In genomic region chr11:62122076-62122475, GRCh38 we compare ENCODE assay signal across 13 cellular contexts.
A peak's percentile ranks its signal among the peaks of the same experiment; 100 is the strongest.
DNase-seq lines count a peak whose midpoint lies in the region; ATAC-seq and TF ChIP-seq lines count a peak whose summit lies in the region.
"Had no signal": no experiment of that assay in that cellular context is flagged by ENCODE, and none has a peak within 500 bp of the region (broad histone marks: within the 10 kb centered on the region; RNA-seq: fewer than 3 reads in every experiment).

No MANE protein-coding gene starts in this region.

- DNase-seq in AG10803 (ENCODE audit: low read depth), result no peak
- DNase-seq in RPMI8226, result peak; percentile 35
- DNase-seq in fibroblast of pulmonary artery (ENCODE audit: low read depth), result peak; percentile 22
- no peak for DNase-seq in activated CD4-positive, alpha-beta T cell treated with anti-CD3 and anti-CD28 coated beads for 1 hour
- no peak for DNase-seq in RKO (ENCODE audit: low spot score)
- DNase-seq: activated CD4-positive, alpha-beta T cell treated with anti-CD3 and anti-CD28 coated beads, Interleukin-2, amount 10 ng/mL, durations not matched to agents 7 days and 5 days; activated naive CD8-positive, alpha-beta T cell treated with anti-CD3 and anti-CD28 coated beads for 36 hours; effector memory CD8-positive, alpha-beta T cell had no signal

- H3K4me3 ChIP-seq in AG10803 (ENCODE audit: low read length) (no peak overlapping the region), fibroblast of pulmonary artery (replicated peaks; ENCODE audit: low read depth, low read length) (no peak overlapping the region)
- H3K4me3 ChIP-seq: PC-9, smooth muscle cell had no signal

- no peak for ATAC-seq in HG02885 (IDR thresholded peaks at IDR 0.05; ENCODE audit: poor library complexity, unreplicated experiment)
- no peak for ATAC-seq in HG02798 (IDR thresholded peaks at IDR 0.05; ENCODE audit: poor library complexity, unreplicated experiment)
- ATAC-seq: effector memory CD8-positive, alpha-beta T cell had no signal

- TF ChIP-seq CTCF in AG10803 (conservative IDR thresholded peaks at IDR 0.05; ENCODE audit: low read length), result peak; percentile 6; the same call in 1 of the 2 replicates
- peak; percentile 34 for TF ChIP-seq CTCF in GM12873 (IDR thresholded peaks at IDR 0.05; ENCODE audit: insufficient read depth, low read depth, low read length, missing control alignments)
- TF ChIP-seq CTCF in fibroblast of pulmonary artery (IDR thresholded peaks at IDR 0.05; ENCODE audit: low read length, missing control alignments), result peak; percentile 34

Comparison
In these comparisons a context has a peak if more than half of its experiments do, and no peak if none do; other contexts are left out.
1. DNase-seq: peak in RPMI8226 (single experiment) and fibroblast of pulmonary artery (single experiment); none in AG10803 (single experiment), activated CD4-positive, alpha-beta T cell treated with anti-CD3 and anti-CD28 coated beads for 1 hour (single experiment) and RKO (single experiment).
2. Peak in every context shown above with its lines, with median percentiles within 50 percentile points of each other: CTCF ChIP-seq.